Comparison of ENCODE assay signal across 26 cellular contexts in the genomic region with DNA sequence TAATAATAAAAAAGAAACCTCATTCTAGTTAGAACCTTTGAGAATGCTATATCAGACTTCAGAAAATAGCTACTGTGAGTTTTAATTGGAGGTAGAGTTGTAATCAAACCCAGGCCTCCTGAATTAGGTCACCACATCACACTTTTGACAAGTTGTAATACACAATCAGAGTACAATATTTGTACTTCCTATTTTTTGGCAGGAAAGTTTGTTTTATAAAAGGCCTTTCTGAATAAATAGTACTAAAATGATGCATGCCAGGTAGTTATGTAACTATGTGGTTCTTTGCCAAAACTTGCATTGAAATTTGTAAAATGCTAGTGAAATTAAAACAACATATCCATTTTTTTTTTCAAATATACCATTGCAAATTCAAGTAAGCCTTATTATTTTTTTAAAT. TPM values are rescaled to one million over a fixed set of nuclear protein-coding genes. Genes with fewer than 3 reads are reported as not detected.
"Had no signal": no experiment of that assay in that cellular context is flagged by ENCODE, and none has a peak within 500 bp of the region (broad histone marks: within the 10 kb centered on the region; RNA-seq: fewer than 3 reads in every experiment).

No MANE protein-coding gene starts in this region.

- DNase-seq: activated B cell treated with CpG ODN at 0.5 μM for 24 hours; activated CD4-positive, alpha-beta memory T cell treated with anti-CD3 and anti-CD28 coated beads for 36 hours; activated CD4-positive, alpha-beta T cell treated with anti-CD3 and anti-CD28 coated beads for 4 hours; activated gamma-delta T cell treated with Interleukin-2 at 50 U/mL for 16 hours; activated T-cell treated with anti-CD3 and anti-CD28 coated beads for 4 hours; amniotic stem cell; central memory CD4-positive, alpha-beta T cell; colonic mucosa; foreskin melanocyte; kidney; mesenchymal stem cell; naive thymus-derived CD4-positive, alpha-beta T cell; SK-N-SH; stimulated activated CD4-positive, alpha-beta T cell treated with anti-CD3 and anti-CD28 coated beads, Interleukin-15, amount 100 ng/mL, for 24 hours; stimulated activated CD4-positive, alpha-beta T cell treated with anti-CD3 and anti-CD28 coated beads, Interleukin-2, amount 100 ng/mL, for 48 hours; stimulated activated naive CD8-positive, alpha-beta T cell treated with anti-CD3 and anti-CD28 coated beads, Interleukin-15, amount 100 ng/mL, for 72 hours; testis had no signal

- H3K4me3 ChIP-seq: colonic mucosa, neural progenitor cell, prostate gland, right atrium auricular region, skin epidermis, testis had no signal

- FAIRE-seq: kidney, TTC549 had no signal

- H3K36me3 ChIP-seq: colonic mucosa, neural progenitor cell, prostate gland, right atrium auricular region had no signal

- H3K27ac ChIP-seq: colonic mucosa, neural progenitor cell, right atrium auricular region, skin epidermis, testis had no signal

- ATAC-seq: naive thymus-derived CD4-positive, alpha-beta T cell; stimulated activated naive CD8-positive, alpha-beta T cell treated with anti-CD3 and anti-CD28 coated beads, Interleukin-15, amount 100 ng/mL, for 72 hours had no signal

- H2AFZ ChIP-seq: neural progenitor cell had no signal

- H3K27me3 ChIP-seq: colonic mucosa, neural progenitor cell, right atrium auricular region, testis had no signal

- H3K9me3 ChIP-seq: colonic mucosa, prostate gland, right atrium auricular region, SK-N-SH, testis had no signal

- H3K4me2 ChIP-seq: neural progenitor cell, SK-N-SH had no signal

- H3K4me1 ChIP-seq: neural progenitor cell, prostate gland had no signal

- H3K9ac ChIP-seq: neural progenitor cell, SK-N-SH had no signal

RNA-seq across cellular contexts. Expression of a gene that starts 26.8 kb away (rescaled TPM):
- total RNA-seq: activated B cell treated with CpG ODN at 0.5 μM for 24 hours; activated CD4-positive, alpha-beta memory T cell treated with anti-CD3 and anti-CD28 coated beads for 36 hours; activated T-helper 1 cell treated with anti-CD3 and anti-CD28 coated beads, Interleukin-12 subunit alpha, Interleukin-12 subunit beta, Interleukin-2, Interleukin-4 antibody, amounts not matched to agents 30 ng/mL and 10 ng/mL and 1 ng/mL, durations not matched to agents 14 hours and 24 hours and 36 hours; colonic mucosa; kidney; mucosa of gallbladder; naive thymus-derived CD4-positive, alpha-beta T cell; osteoblast; right atrium auricular region; testis; urinary bladder had no signal
- polyA plus RNA-seq: naive thymus-derived CD4-positive, alpha-beta T cell; SK-N-SH; urinary bladder had no signal

RNA-seq across cellular contexts. Expression of a gene that starts 55.8 kb away (rescaled TPM):
- total RNA-seq: activated B cell treated with CpG ODN at 0.5 μM for 24 hours; activated CD4-positive, alpha-beta memory T cell treated with anti-CD3 and anti-CD28 coated beads for 36 hours; activated T-helper 1 cell treated with anti-CD3 and anti-CD28 coated beads, Interleukin-12 subunit alpha, Interleukin-12 subunit beta, Interleukin-2, Interleukin-4 antibody, amounts not matched to agents 30 ng/mL and 10 ng/mL and 1 ng/mL, durations not matched to agents 14 hours and 24 hours and 36 hours; naive thymus-derived CD4-positive, alpha-beta T cell had no signal
- polyA plus RNA-seq: naive thymus-derived CD4-positive, alpha-beta T cell; SK-N-SH had no signal
